In genomic region chr22:40019681-40020080, GRCh38 we compare ENCODE assay signal across 35 cellular contexts. TPM values are rescaled to one million over a fixed set of nuclear protein-coding genes. Genes with fewer than 3 reads are reported as not detected.
"Had no signal": no experiment of that assay in that cellular context is flagged by ENCODE, and none has a peak within 500 bp of the region (broad histone marks: within the 10 kb centered on the region; RNA-seq: fewer than 3 reads in every experiment).

No MANE protein-coding gene starts in this region.

- H3K4me3 Mint-ChIP-seq: activated CD4-positive, alpha-beta T cell treated with anti-CD3 and anti-CD28 coated beads, Interleukin-2, amount 10 ng/mL, durations not matched to agents 24 days and 14 days; activated CD8-positive, alpha-beta T cell treated with anti-CD3 and anti-CD28 coated beads for 36 hours; activated naive CD4-positive, alpha-beta T cell treated with anti-CD3 and anti-CD28 coated beads, Interleukin-2, amount 50 U/mL, for 24 hours; activated naive CD8-positive, alpha-beta T cell treated with anti-CD3 and anti-CD28 coated beads, Interleukin-2, amount 10 ng/mL, durations not matched to agents 7 days and 5 days; IgD-negative memory B cell; T-helper 1 cell treated with Interleukin-12 subunit alpha and Interleukin-12 subunit beta and Interleukin-4 antibody, amounts not matched to agents 30 μg/mL and 1 μg/mL, for 36 hours; T-helper 2 cell treated with Interferon-gamma antibody and Interleukin-4, amounts not matched to agents 5 μg/mL and 100 μg/mL, for 36 hours had no signal

- H3K27ac ChIP-seq: ascending aorta, cardiac muscle cell, PC-9, SJSA1 had no signal

- FAIRE-seq: RCC 7860, TTC549 had no signal

- H3K27me3 Mint-ChIP-seq: activated CD8-positive, alpha-beta T cell treated with anti-CD3 and anti-CD28 coated beads for 36 hours; activated naive CD4-positive, alpha-beta T cell treated with anti-CD3 and anti-CD28 coated beads, Interleukin-2, amount 50 U/mL, for 24 hours had no signal

- H3K36me3 Mint-ChIP-seq: activated naive CD4-positive, alpha-beta T cell treated with anti-CD3 and anti-CD28 coated beads, Interleukin-2, amount 50 U/mL, for 24 hours; activated naive CD8-positive, alpha-beta T cell treated with anti-CD3 and anti-CD28 coated beads, Interleukin-2, amount 10 ng/mL, durations not matched to agents 7 days and 5 days; IgD-negative memory B cell had no signal

- DNase-seq: activated CD4-positive, alpha-beta T cell treated with anti-CD3 and anti-CD28 coated beads, Interleukin-2, amount 10 ng/mL, durations not matched to agents 24 days and 14 days; activated CD4-positive, alpha-beta T cell treated with anti-CD3 and anti-CD28 coated beads, Interleukin-2, amount 50 U/mL, for 4 hours; activated CD8-positive, alpha-beta T cell treated with anti-CD3 and anti-CD28 coated beads for 36 hours; activated gamma-delta T cell; activated naive CD4-positive, alpha-beta T cell treated with Interleukin-2 at 50 U/mL for 16 hours; activated naive CD8-positive, alpha-beta T cell treated with anti-CD3 and anti-CD28 coated beads, Interleukin-2, amount 10 ng/mL, durations not matched to agents 7 days and 5 days; activated T-cell treated with anti-CD3 and anti-CD28 coated beads, Interleukin-2, amount 50 U/mL, for 1 hour; amygdala; Karpas-422; KBM-7; MG63; NCI-H1048; NCI-H1105 treated with DMSO at 0.1 percent for 48 hours; NCI-H1436; NCI-H1694; NCI-H1930; NCI-H2081 treated with DMSO at 0.1 percent for 48 hours; NCI-H345; NCI-H524 treated with DMSO at 0.1 percent for 48 hours; NK-92 treated with Interleukin-12 subunit alpha and Interleukin-12 subunit beta, amount 100 ng/mL, for 24 hours; PC-9; SHP77 treated with DMSO at 0.1 percent for 48 hours; SK-N-SH had no signal

- H3K4me3 ChIP-seq: ascending aorta, cardiac muscle cell, MG63, PC-9, SJSA1 had no signal

- H3K9me3 Mint-ChIP-seq: activated CD4-positive, alpha-beta T cell treated with anti-CD3 and anti-CD28 coated beads, Interleukin-2, amount 10 ng/mL, durations not matched to agents 24 days and 14 days; activated CD8-positive, alpha-beta T cell treated with anti-CD3 and anti-CD28 coated beads for 36 hours; activated naive CD4-positive, alpha-beta T cell treated with anti-CD3 and anti-CD28 coated beads, Interleukin-2, amount 50 U/mL, for 24 hours; activated naive CD8-positive, alpha-beta T cell treated with anti-CD3 and anti-CD28 coated beads, Interleukin-2, amount 10 ng/mL, durations not matched to agents 7 days and 5 days; activated T-helper 2 cell treated with anti-CD3 and anti-CD28 coated beads, Interferon-gamma antibody, Interleukin-2, Interleukin-4, amounts not matched to agents 10 μg/mL and 5 μg/mL and 100 μg/mL, durations not matched to agents 14 hours and 24 hours and 36 hours; IgD-negative memory B cell; T-helper 1 cell treated with Interleukin-12 subunit alpha and Interleukin-12 subunit beta and Interleukin-4 antibody, amounts not matched to agents 30 μg/mL and 1 μg/mL, for 36 hours; T-helper 2 cell treated with Interferon-gamma antibody and Interleukin-4, amounts not matched to agents 5 μg/mL and 100 μg/mL, for 36 hours had no signal

- ATAC-seq: activated CD8-positive, alpha-beta T cell treated with anti-CD3 and anti-CD28 coated beads for 36 hours had no signal

- H3K36me3 ChIP-seq: ascending aorta, cardiac muscle cell, MG63, SJSA1 had no signal

- H3K27ac Mint-ChIP-seq: activated CD4-positive, alpha-beta T cell treated with anti-CD3 and anti-CD28 coated beads, Interleukin-2, amount 10 ng/mL, durations not matched to agents 24 days and 14 days; activated CD8-positive, alpha-beta T cell treated with anti-CD3 and anti-CD28 coated beads for 36 hours; activated naive CD4-positive, alpha-beta T cell treated with anti-CD3 and anti-CD28 coated beads, Interleukin-2, amount 50 U/mL, for 24 hours; activated naive CD8-positive, alpha-beta T cell treated with anti-CD3 and anti-CD28 coated beads, Interleukin-2, amount 10 ng/mL, durations not matched to agents 7 days and 5 days; activated T-helper 2 cell treated with anti-CD3 and anti-CD28 coated beads, Interferon-gamma antibody, Interleukin-2, Interleukin-4, amounts not matched to agents 10 μg/mL and 5 μg/mL and 100 μg/mL, durations not matched to agents 14 hours and 24 hours and 36 hours; IgD-negative memory B cell; T-helper 1 cell treated with Interleukin-12 subunit alpha and Interleukin-12 subunit beta and Interleukin-4 antibody, amounts not matched to agents 30 μg/mL and 1 μg/mL, for 36 hours; T-helper 2 cell treated with Interferon-gamma antibody and Interleukin-4, amounts not matched to agents 5 μg/mL and 100 μg/mL, for 36 hours had no signal

- H3K4me1 ChIP-seq: ascending aorta, SJSA1 had no signal

- H3K9ac ChIP-seq: SK-N-SH had no signal

- H3K9me3 ChIP-seq: ascending aorta, MG63, SJSA1, SK-N-SH had no signal

RNA-seq across cellular contexts. Expression of gene FAM83F, which starts 24.9 kb away (rescaled TPM):
- total RNA-seq: ascending aorta, OCI-LY7, SJSA1 had no signal
- polyA plus RNA-seq: cardiac muscle cell, IgD-negative memory B cell, SK-N-SH had no signal

RNA-seq across cellular contexts. Expression of gene TMA7B, which starts 59.5 kb away (rescaled TPM):
- total RNA-seq: ascending aorta, cardiac muscle cell, NCI-H460, OCI-LY7, PC-9, SJSA1 had no signal
- polyA plus RNA-seq: cardiac muscle cell, SK-N-SH had no signal
